In the genomic region with DNA sequence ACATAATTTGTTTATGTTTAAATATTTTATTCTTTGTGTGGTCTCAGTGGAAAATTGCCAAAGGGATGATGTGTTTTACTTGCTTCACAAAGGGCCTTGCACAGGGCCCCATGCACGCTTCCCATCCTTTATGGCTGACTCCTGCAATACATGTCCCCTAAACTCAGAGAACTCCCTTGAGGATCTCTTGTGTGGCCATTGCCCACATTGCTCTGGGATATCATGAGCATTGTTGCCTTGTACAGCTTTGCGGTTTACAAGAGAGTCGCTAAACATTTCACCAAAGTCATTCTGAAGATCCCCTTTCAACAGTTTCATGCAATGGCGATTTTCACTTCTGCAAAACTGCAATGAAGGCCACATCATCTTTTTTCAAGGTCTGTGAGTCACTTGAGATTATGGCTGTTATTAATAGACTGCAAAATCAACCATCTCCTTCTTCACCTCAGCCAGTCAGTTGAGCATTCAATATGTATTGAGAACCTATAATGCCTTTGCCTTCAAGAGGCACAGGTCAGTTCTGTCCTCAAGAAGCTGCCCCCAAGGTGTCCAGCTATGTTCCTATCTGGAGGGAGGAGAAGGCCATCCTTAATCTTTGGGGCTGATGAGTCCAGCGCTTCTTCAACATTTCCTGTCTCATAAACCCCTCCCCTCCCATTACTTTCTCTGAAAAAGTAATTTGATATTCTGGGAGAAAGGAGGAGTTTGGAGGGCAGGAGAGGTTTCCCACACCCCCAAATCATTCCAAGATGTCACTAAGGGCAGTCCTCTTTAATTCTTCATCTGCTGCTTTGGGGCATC, we compare ENCODE assay signal across 1 cellular context.
A peak's percentile ranks its signal among the peaks of the same experiment; 100 is the strongest.
TF ChIP-seq lines count a peak whose summit lies in the region.

No MANE protein-coding gene starts in this region.

TF ChIP-seq in GM12878, 131 proteins besides CTCF, POLR2A, EP300 and RAD21 (continued from another document and continues in another):
- TF ChIP-seq, protein P1, sequence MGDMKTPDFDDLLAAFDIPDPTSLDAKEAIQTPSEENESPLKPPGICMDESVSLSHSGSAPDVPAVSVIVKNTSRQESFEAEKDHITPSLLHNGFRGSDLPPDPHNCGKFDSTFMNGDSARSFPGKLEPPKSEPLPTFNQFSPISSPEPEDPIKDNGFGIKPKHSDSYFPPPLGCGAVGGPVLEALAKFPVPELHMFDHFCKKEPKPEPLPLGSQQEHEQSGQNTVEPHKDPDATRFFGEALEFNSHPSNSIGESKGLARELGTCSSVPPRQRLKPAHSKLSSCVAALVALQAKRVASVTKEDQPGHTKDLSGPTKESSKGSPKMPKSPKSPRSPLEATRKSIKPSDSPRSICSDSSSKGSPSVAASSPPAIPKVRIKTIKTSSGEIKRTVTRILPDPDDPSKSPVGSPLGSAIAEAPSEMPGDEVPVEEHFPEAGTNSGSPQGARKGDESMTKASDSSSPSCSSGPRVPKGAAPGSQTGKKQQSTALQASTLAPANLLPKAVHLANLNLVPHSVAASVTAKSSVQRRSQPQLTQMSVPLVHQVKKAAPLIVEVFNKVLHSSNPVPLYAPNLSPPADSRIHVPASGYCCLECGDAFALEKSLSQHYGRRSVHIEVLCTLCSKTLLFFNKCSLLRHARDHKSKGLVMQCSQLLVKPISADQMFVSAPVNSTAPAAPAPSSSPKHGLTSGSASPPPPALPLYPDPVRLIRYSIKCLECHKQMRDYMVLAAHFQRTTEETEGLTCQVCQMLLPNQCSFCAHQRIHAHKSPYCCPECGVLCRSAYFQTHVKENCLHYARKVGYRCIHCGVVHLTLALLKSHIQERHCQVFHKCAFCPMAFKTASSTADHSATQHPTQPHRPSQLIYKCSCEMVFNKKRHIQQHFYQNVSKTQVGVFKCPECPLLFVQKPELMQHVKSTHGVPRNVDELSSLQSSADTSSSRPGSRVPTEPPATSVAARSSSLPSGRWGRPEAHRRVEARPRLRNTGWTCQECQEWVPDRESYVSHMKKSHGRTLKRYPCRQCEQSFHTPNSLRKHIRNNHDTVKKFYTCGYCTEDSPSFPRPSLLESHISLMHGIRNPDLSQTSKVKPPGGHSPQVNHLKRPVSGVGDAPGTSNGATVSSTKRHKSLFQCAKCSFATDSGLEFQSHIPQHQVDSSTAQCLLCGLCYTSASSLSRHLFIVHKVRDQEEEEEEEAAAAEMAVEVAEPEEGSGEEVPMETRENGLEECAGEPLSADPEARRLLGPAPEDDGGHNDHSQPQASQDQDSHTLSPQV (IDR thresholded peaks at IDR 0.05): no peak
- TF ChIP-seq KLF5 (IDR thresholded peaks at IDR 0.05; ENCODE audit: partially characterized antibody) (no peak), MEF2B (IDR thresholded peaks at IDR 0.05; ENCODE audit: partially characterized antibody, poor library complexity, severe bottlenecking) (peak; percentile 97), ESRRA (IDR thresholded peaks at IDR 0.05; ENCODE audit: low read length) (no peak), SREBF1 (IDR thresholded peaks at IDR 0.05; ENCODE audit: low read length) (no peak), JUND (IDR thresholded peaks at IDR 0.05; ENCODE audit: low read depth, low read length) (0 out of 2 replicates have a peak, but pooled peaks have one; percentile 32), MTA3 (IDR thresholded peaks at IDR 0.05; ENCODE audit: borderline replicate concordance, low read length) (peak; percentile 65; the same call in 1 of the 2 replicates), STAT3 (IDR thresholded peaks at IDR 0.05; ENCODE audit: low read depth, low read length) (0 out of 2 replicates have a peak, but pooled peaks have one; percentile 93), TBL1XR1 (IDR thresholded peaks at IDR 0.05; ENCODE audit: low read depth, low read length) (peak; percentile 72), NR2F1 (conservative IDR thresholded peaks at IDR 0.05) (peak; percentile 50; the same call in 1 of the 2 replicates), SIX5 (IDR thresholded peaks at IDR 0.05; ENCODE audit: low read depth, low read length, severe bottlenecking) (no peak), GATAD2B (conservative IDR thresholded peaks at IDR 0.05; ENCODE audit: low read depth) (peak; percentile 86), BHLHE40 (IDR thresholded peaks at IDR 0.05; ENCODE audit: borderline replicate concordance in 1 of 2, low read depth in 2 of 2, low read length in 1 of 2) (peak; percentile 69 to 72), KAT2A (conservative IDR thresholded peaks at IDR 0.05; ENCODE audit: control insufficient read depth, low read depth, low read length) (no peak), CBX5 (IDR thresholded peaks at IDR 0.05; ENCODE audit: low read depth) (peak; percentile 91), POLR2AphosphoS2 (IDR thresholded peaks at IDR 0.05; ENCODE audit: low read depth, low read length) (no peak), TCF7 (IDR thresholded peaks at IDR 0.05; ENCODE audit: borderline replicate concordance) (no peak), YBX1 (IDR thresholded peaks at IDR 0.05) (0 out of 2 replicates have a peak, but pooled peaks have one; percentile 10), GABPA (IDR thresholded peaks at IDR 0.05; ENCODE audit: low read depth) (no peak), TAF1 (IDR thresholded peaks at IDR 0.05; ENCODE audit: borderline replicate concordance, low read depth, low read length) (peak; percentile 39; the same call in 1 of the 2 replicates), SMAD1 (IDR thresholded peaks at IDR 0.05; ENCODE audit: low read depth, partially characterized antibody) (no peak), DPF2 (IDR thresholded peaks at IDR 0.05) (peak; percentile 99), KDM1A (IDR thresholded peaks at IDR 0.05; ENCODE audit: borderline replicate concordance) (no peak), SUPT20H (IDR thresholded peaks at IDR 0.05; ENCODE audit: borderline replicate concordance, control insufficient read depth, low read depth, low read length) (no peak), TARDBP (IDR thresholded peaks at IDR 0.05; ENCODE audit: borderline replicate concordance) (no peak), RUNX3 (IDR thresholded peaks at IDR 0.05; ENCODE audit: low read length) (peak; percentile 99), ASH2L (IDR thresholded peaks at IDR 0.05; ENCODE audit: borderline replicate concordance, low read depth) (no peak), EGR1 (IDR thresholded peaks at IDR 0.05; ENCODE audit: borderline replicate concordance in 1 of 2, low read depth in 2 of 2, low read length in 2 of 2) (no peak), CHD1 (IDR thresholded peaks at IDR 0.05; ENCODE audit: low read depth, low read length) (no peak), ZNF24 (IDR thresholded peaks at IDR 0.05) (peak; percentile 93), MXI1 (IDR thresholded peaks at IDR 0.05; ENCODE audit: low read depth, low read length) (no peak; the same call in 1 of the 2 replicates), RBBP5 (conservative IDR thresholded peaks at IDR 0.05) (no peak), HDAC6 (IDR thresholded peaks at IDR 0.05; ENCODE audit: unreplicated experiment) (no peak), CREB1 (IDR thresholded peaks at IDR 0.05; ENCODE audit: low read depth) (peak; percentile 48; the same call in 1 of the 2 replicates), RELA (IDR thresholded peaks at IDR 0.05; ENCODE audit: borderline replicate concordance, partially characterized antibody) (peak; percentile 56)
- TF ChIP-seq, protein P2, sequence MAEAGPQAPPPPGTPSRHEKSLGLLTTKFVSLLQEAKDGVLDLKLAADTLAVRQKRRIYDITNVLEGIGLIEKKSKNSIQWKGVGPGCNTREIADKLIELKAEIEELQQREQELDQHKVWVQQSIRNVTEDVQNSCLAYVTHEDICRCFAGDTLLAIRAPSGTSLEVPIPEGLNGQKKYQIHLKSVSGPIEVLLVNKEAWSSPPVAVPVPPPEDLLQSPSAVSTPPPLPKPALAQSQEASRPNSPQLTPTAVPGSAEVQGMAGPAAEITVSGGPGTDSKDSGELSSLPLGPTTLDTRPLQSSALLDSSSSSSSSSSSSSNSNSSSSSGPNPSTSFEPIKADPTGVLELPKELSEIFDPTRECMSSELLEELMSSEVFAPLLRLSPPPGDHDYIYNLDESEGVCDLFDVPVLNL (IDR thresholded peaks at IDR 0.05; ENCODE audit: low read depth, low read length): no peak
- TF ChIP-seq, protein P3, sequence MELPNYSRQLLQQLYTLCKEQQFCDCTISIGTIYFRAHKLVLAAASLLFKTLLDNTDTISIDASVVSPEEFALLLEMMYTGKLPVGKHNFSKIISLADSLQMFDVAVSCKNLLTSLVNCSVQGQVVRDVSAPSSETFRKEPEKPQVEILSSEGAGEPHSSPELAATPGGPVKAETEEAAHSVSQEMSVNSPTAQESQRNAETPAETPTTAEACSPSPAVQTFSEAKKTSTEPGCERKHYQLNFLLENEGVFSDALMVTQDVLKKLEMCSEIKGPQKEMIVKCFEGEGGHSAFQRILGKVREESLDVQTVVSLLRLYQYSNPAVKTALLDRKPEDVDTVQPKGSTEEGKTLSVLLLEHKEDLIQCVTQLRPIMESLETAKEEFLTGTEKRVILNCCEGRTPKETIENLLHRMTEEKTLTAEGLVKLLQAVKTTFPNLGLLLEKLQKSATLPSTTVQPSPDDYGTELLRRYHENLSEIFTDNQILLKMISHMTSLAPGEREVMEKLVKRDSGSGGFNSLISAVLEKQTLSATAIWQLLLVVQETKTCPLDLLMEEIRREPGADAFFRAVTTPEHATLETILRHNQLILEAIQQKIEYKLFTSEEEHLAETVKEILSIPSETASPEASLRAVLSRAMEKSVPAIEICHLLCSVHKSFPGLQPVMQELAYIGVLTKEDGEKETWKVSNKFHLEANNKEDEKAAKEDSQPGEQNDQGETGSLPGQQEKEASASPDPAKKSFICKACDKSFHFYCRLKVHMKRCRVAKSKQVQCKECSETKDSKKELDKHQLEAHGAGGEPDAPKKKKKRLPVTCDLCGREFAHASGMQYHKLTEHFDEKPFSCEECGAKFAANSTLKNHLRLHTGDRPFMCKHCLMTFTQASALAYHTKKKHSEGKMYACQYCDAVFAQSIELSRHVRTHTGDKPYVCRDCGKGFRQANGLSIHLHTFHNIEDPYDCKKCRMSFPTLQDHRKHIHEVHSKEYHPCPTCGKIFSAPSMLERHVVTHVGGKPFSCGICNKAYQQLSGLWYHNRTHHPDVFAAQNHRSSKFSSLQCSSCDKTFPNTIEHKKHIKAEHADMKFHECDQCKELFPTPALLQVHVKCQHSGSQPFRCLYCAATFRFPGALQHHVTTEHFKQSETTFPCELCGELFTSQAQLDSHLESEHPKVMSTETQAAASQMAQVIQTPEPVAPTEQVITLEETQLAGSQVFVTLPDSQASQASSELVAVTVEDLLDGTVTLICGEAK (IDR thresholded peaks at IDR 0.05; ENCODE audit: borderline replicate concordance): peak; percentile 17; the same call in 1 of the 2 replicates
- TF ChIP-seq, protein P4, sequence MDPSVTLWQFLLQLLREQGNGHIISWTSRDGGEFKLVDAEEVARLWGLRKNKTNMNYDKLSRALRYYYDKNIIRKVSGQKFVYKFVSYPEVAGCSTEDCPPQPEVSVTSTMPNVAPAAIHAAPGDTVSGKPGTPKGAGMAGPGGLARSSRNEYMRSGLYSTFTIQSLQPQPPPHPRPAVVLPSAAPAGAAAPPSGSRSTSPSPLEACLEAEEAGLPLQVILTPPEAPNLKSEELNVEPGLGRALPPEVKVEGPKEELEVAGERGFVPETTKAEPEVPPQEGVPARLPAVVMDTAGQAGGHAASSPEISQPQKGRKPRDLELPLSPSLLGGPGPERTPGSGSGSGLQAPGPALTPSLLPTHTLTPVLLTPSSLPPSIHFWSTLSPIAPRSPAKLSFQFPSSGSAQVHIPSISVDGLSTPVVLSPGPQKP (IDR thresholded peaks at IDR 0.05; ENCODE audit: low read depth, low read length): no peak
- TF ChIP-seq, protein P5, sequence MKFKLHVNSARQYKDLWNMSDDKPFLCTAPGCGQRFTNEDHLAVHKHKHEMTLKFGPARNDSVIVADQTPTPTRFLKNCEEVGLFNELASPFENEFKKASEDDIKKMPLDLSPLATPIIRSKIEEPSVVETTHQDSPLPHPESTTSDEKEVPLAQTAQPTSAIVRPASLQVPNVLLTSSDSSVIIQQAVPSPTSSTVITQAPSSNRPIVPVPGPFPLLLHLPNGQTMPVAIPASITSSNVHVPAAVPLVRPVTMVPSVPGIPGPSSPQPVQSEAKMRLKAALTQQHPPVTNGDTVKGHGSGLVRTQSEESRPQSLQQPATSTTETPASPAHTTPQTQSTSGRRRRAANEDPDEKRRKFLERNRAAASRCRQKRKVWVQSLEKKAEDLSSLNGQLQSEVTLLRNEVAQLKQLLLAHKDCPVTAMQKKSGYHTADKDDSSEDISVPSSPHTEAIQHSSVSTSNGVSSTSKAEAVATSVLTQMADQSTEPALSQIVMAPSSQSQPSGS (IDR thresholded peaks at IDR 0.05; ENCODE audit: low read length): peak; percentile 95
- TF ChIP-seq, protein P6, sequence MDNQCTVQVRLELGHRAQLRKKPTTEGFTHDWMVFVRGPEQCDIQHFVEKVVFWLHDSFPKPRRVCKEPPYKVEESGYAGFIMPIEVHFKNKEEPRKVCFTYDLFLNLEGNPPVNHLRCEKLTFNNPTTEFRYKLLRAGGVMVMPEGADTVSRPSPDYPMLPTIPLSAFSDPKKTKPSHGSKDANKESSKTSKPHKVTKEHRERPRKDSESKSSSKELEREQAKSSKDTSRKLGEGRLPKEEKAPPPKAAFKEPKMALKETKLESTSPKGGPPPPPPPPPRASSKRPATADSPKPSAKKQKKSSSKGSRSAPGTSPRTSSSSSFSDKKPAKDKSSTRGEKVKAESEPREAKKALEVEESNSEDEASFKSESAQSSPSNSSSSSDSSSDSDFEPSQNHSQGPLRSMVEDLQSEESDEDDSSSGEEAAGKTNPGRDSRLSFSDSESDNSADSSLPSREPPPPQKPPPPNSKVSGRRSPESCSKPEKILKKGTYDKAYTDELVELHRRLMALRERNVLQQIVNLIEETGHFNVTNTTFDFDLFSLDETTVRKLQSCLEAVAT (IDR thresholded peaks at IDR 0.05): peak; percentile 81; the same call in 1 of the 2 replicates
- TF ChIP-seq, protein P7, sequence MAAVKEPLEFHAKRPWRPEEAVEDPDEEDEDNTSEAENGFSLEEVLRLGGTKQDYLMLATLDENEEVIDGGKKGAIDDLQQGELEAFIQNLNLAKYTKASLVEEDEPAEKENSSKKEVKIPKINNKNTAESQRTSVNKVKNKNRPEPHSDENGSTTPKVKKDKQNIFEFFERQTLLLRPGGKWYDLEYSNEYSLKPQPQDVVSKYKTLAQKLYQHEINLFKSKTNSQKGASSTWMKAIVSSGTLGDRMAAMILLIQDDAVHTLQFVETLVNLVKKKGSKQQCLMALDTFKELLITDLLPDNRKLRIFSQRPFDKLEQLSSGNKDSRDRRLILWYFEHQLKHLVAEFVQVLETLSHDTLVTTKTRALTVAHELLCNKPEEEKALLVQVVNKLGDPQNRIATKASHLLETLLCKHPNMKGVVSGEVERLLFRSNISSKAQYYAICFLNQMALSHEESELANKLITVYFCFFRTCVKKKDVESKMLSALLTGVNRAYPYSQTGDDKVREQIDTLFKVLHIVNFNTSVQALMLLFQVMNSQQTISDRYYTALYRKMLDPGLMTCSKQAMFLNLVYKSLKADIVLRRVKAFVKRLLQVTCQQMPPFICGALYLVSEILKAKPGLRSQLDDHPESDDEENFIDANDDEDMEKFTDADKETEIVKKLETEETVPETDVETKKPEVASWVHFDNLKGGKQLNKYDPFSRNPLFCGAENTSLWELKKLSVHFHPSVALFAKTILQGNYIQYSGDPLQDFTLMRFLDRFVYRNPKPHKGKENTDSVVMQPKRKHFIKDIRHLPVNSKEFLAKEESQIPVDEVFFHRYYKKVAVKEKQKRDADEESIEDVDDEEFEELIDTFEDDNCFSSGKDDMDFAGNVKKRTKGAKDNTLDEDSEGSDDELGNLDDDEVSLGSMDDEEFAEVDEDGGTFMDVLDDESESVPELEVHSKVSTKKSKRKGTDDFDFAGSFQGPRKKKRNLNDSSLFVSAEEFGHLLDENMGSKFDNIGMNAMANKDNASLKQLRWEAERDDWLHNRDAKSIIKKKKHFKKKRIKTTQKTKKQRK (IDR thresholded peaks at IDR 0.05; ENCODE audit: low read depth, low read length): no peak
- TF ChIP-seq, protein P8, sequence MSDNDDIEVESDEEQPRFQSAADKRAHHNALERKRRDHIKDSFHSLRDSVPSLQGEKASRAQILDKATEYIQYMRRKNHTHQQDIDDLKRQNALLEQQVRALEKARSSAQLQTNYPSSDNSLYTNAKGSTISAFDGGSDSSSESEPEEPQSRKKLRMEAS (IDR thresholded peaks at IDR 0.05; ENCODE audit: low read depth, low read length): no peak; the same call in 1 of the 2 replicates
